Comparison of ENCODE assay signal across 7 cellular contexts in the genomic region with DNA sequence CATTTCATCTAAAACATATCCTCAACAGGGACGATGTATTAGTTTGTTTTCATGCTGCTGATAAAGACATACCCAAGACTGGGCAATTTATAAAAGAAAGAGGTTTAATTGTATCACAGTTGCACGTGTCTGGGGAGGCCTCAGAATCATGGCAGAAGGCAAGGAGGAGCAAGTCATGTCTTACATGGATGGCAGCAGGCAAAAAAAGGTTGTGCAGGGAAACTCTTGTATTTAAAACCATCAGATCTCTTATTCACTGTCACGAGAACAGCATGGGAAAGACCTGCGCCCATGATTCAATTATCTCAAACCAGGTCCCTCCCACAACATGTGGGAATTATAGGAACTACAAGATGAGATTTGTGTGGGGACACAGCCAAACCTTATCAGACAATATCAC. TPM values are rescaled to one million over a fixed set of nuclear protein-coding genes. Genes with fewer than 3 reads are reported as not detected.
"Had no signal": no experiment of that assay in that cellular context is flagged by ENCODE, and none has a peak within 500 bp of the region (broad histone marks: within the 10 kb centered on the region; RNA-seq: fewer than 3 reads in every experiment).

No MANE protein-coding gene starts in this region.

RNA-seq across cellular contexts. Expression of gene METTL24, which starts 48.7 kb away (rescaled TPM):
- total RNA-seq: OCI-LY7, PC-3, PC-9, RPMI7951, SJCRH30, SK-MEL-5 had no signal
- polyA plus RNA-seq: SK-N-SH had no signal
